ENCODE assay signal across 27 cellular contexts in genomic region chr3:132406587-132406986, GRCh38.
"Had no signal": no experiment of that assay in that cellular context is flagged by ENCODE, and none has a peak within 500 bp of the region (broad histone marks: within the 10 kb centered on the region; RNA-seq: fewer than 3 reads in every experiment).

No MANE protein-coding gene starts in this region.

- H3K4me1 Mint-ChIP-seq: activated CD4-positive, alpha-beta T cell treated with anti-CD3 and anti-CD28 coated beads for 36 hours; natural killer cell; neural progenitor cell; T-helper 17 cell; WTC11 had no signal

- H3K9me3 ChIP-seq: adrenal gland, body of pancreas, esophagus squamous epithelium, right atrium auricular region, suprapubic skin, tibial artery, upper lobe of right lung had no signal

- H3K36me3 Mint-ChIP-seq: activated naive CD8-positive, alpha-beta T cell; natural killer cell; neural progenitor cell; WTC11 had no signal

- H3K4me1 ChIP-seq: neural progenitor cell, parathyroid adenoma, suprapubic skin, tibial artery had no signal

- H3K27ac ChIP-seq: adrenal gland, body of pancreas, epithelial cell of prostate, esophagus squamous epithelium, neural progenitor cell, parathyroid adenoma, right atrium auricular region, suprapubic skin, tibial artery had no signal

- H3K27ac Mint-ChIP-seq: activated CD4-positive, alpha-beta T cell treated with anti-CD3 and anti-CD28 coated beads for 36 hours; activated naive CD8-positive, alpha-beta T cell; natural killer cell; neural progenitor cell; T-helper 17 cell; WTC11 had no signal

- H3K4me3 Mint-ChIP-seq: activated CD4-positive, alpha-beta T cell treated with anti-CD3 and anti-CD28 coated beads for 36 hours; activated naive CD8-positive, alpha-beta T cell; natural killer cell; neural progenitor cell; T-helper 17 cell; WTC11 had no signal

- H3K9me3 Mint-ChIP-seq: natural killer cell, neural progenitor cell, WTC11 had no signal

- H3K36me3 ChIP-seq: adrenal gland, esophagus squamous epithelium, neural progenitor cell, right atrium auricular region, suprapubic skin, tibial artery, upper lobe of right lung had no signal

- H3K27me3 ChIP-seq: adrenal gland, body of pancreas, esophagus squamous epithelium, neural progenitor cell, right atrium auricular region, suprapubic skin, tibial artery, upper lobe of right lung had no signal

- DNase-seq: activated CD4-positive, alpha-beta T cell treated with anti-CD3 and anti-CD28 coated beads for 36 hours; activated effector memory CD4-positive, alpha-beta T cell treated with Interleukin-2 at 50 U/mL for 16 hours; activated naive CD4-positive, alpha-beta T cell treated with Interleukin-2 at 50 U/mL for 16 hours; adrenal gland; aorta; body of pancreas; effector CD8-positive, alpha-beta T cell; esophagus squamous epithelium; foreskin melanocyte; glutamatergic neuron; mesenchymal stem cell; natural killer cell; occipital lobe; stimulated activated CD4-positive, alpha-beta T cell treated with anti-CD3 and anti-CD28 coated beads, Interleukin-15, amount 100 ng/mL, for 24 hours; stimulated activated CD4-positive, alpha-beta T cell treated with anti-CD3 and anti-CD28 coated beads, Interleukin-2, amount 100 ng/mL, for 24 hours; stimulated activated naive CD4-positive, alpha-beta T cell; T-helper 17 cell; tibial artery; upper lobe of right lung had no signal

- H3K4me3 ChIP-seq: adrenal gland, body of pancreas, esophagus squamous epithelium, neural progenitor cell, right atrium auricular region, smooth muscle cell, suprapubic skin, tibial artery, upper lobe of right lung had no signal

- ATAC-seq: activated CD4-positive, alpha-beta T cell treated with anti-CD3 and anti-CD28 coated beads for 36 hours; body of pancreas; natural killer cell; T-helper 17 cell; WTC11 had no signal
